Comparison of ENCODE assay signal across 8 cellular contexts in genomic region chr14:64878775-64879634, GRCh38. TPM values are rescaled to one million over a fixed set of nuclear protein-coding genes. Genes with fewer than 3 reads are reported as not detected.
DNase-seq lines count a peak whose midpoint lies in the region; ATAC-seq, FAIRE-seq and TF ChIP-seq lines count a peak whose summit lies in the region.

No MANE protein-coding gene starts in this region.

- no peak for FAIRE-seq in endothelial cell of umbilical vein (lab: Jason Lieb, UNC)

- TF ChIP-seq CTCF in endothelial cell of umbilical vein (IDR thresholded peaks at IDR 0.05; ENCODE audit: extremely low read depth in 1 of 2, insufficient read depth in 1 of 2, low read depth in 1 of 2, low read length in 2 of 2) (no peak), ovary (IDR thresholded peaks at IDR 0.05) (no peak)

- TF ChIP-seq EP300 in ovary (IDR thresholded peaks at IDR 0.05) = no peak

- H4K20me1 ChIP-seq in endothelial cell of umbilical vein (replicated peaks; ENCODE audit: control insufficient read depth, extremely low read depth, insufficient read depth, low read length) = no peaks in the 10 kb centered on the region

- H3K36me3 Mint-ChIP-seq in activated CD4-positive, alpha-beta T cell treated with anti-CD3 and anti-CD28 coated beads, Interleukin-2, amount 10 ng/mL, durations not matched to agents 7 days and 5 days (ENCODE audit: low read depth) = no peaks in the 10 kb centered on the region

- POLR2A ChIA-PET in activated CD4-positive, alpha-beta T cell treated with anti-CD3 and anti-CD28 coated beads, Interleukin-2, amount 10 ng/mL, durations not matched to agents 7 days and 5 days (lab: Charles Lee) = no interaction called here
- POLR2A ChIA-PET in endothelial cell of umbilical vein (lab: Charles Lee) = no interaction called here

- H3K27ac ChIP-seq in endothelial cell of umbilical vein (ENCODE audit: insufficient read depth, low read depth, low read length) (no peak overlapping the region), ovary (no peak overlapping the region)

- dilution Hi-C loops in endothelial cell of umbilical vein (cut with MboI; ENCODE audit: extremely low pct_ligation_motif_present, low sequenced_read_pairs) = no loop called here

- peaks cover 2% of the 10 kb centered on the region for H3K4me1 ChIP-seq in endothelial cell of umbilical vein (ENCODE audit: control insufficient read depth, extremely low read depth, insufficient read depth, low read length)
- peaks cover 2% of the 10 kb centered on the region for H3K4me1 ChIP-seq in ovary (ENCODE audit: insufficient read depth)

- ATAC-seq in GM18519 (IDR thresholded peaks at IDR 0.05; ENCODE audit: low FRiP score, unreplicated experiment) = no peak
- ATAC-seq in HG02884 (IDR thresholded peaks at IDR 0.05; ENCODE audit: unreplicated experiment) = no peak
- ATAC-seq in HG02798 (IDR thresholded peaks at IDR 0.05; ENCODE audit: poor library complexity, unreplicated experiment) = no peak

- TF ChIP-seq POLR2A in endothelial cell of umbilical vein (IDR thresholded peaks at IDR 0.05; ENCODE audit: low read depth, low read length) = no peak
- no peak for TF ChIP-seq POLR2A in ovary (IDR thresholded peaks at IDR 0.05)

- no peak overlapping the region for H3K9ac ChIP-seq in endothelial cell of umbilical vein (replicated peaks; ENCODE audit: extremely low read depth, insufficient read depth, low read length)

- 4 to 7% (median 5%) methylated on average over 35 to 43 of the region's 43 CpGs for WGBS in ovary, 3 donors

- H3K4me3 ChIP-seq in endothelial cell of umbilical vein (replicated peaks in 1 of 3; ENCODE audit: insufficient read depth in 1 of 3, low read depth in 1 of 3, low read length in 3 of 3) = no peak overlapping the region
- peak overlapping the region; percentile 37 for H3K4me3 ChIP-seq in ovary

- H3K27me3 ChIP-seq in endothelial cell of umbilical vein (ENCODE audit: control insufficient read depth in 2 of 2, insufficient read depth in 2 of 2, low read length in 2 of 2) (peaks cover 51 to 82% of the 10 kb centered on the region in 2 experiments), ovary (no peaks in the 10 kb centered on the region)

- H3K9me3 Mint-ChIP-seq in activated CD4-positive, alpha-beta T cell treated with anti-CD3 and anti-CD28 coated beads, Interleukin-2, amount 10 ng/mL, durations not matched to agents 7 days and 5 days = no peaks in the 10 kb centered on the region

- H3K27me3 Mint-ChIP-seq in activated CD4-positive, alpha-beta T cell treated with anti-CD3 and anti-CD28 coated beads, Interleukin-2, amount 10 ng/mL, durations not matched to agents 7 days and 5 days = peaks cover 67% of the 10 kb centered on the region

- H3K9me1 ChIP-seq in endothelial cell of umbilical vein (replicated peaks; ENCODE audit: control insufficient read depth, extremely low read depth, insufficient read depth, low read length) = no peaks in the 10 kb centered on the region

- H3K4me3 Mint-ChIP-seq in activated CD4-positive, alpha-beta T cell treated with anti-CD3 and anti-CD28 coated beads, Interleukin-2, amount 10 ng/mL, durations not matched to agents 7 days and 5 days = peak overlapping the region; percentile 67

- DNase-seq in activated CD4-positive, alpha-beta T cell treated with anti-CD3 and anti-CD28 coated beads, Interleukin-2, amount 10 ng/mL, durations not matched to agents 7 days and 5 days = no peak
- no peak for DNase-seq in activated CD4-positive, alpha-beta T cell treated with anti-CD3 and anti-CD28 coated beads for 4 hours
- peak; percentile 58 for DNase-seq in NCI-H748 treated with DMSO at 0.1 percent for 48 hours (lab: John Stamatoyannopoulos, UW)
- DNase-seq in endothelial cell of umbilical vein (ENCODE audit: low read depth, low spot score) = no peak
- peak in 1 of 5 donors; percentile 17 for DNase-seq in ovary

- peaks cover 16% of the 10 kb centered on the region for H3K4me1 Mint-ChIP-seq in activated CD4-positive, alpha-beta T cell treated with anti-CD3 and anti-CD28 coated beads, Interleukin-2, amount 10 ng/mL, durations not matched to agents 7 days and 5 days

- no peaks in the 10 kb centered on the region for H3K79me2 ChIP-seq in endothelial cell of umbilical vein (ENCODE audit: control insufficient read depth, insufficient read depth, low read length)

- CTCF ChIA-PET in activated CD4-positive, alpha-beta T cell treated with anti-CD3 and anti-CD28 coated beads, Interleukin-2, amount 10 ng/mL, durations not matched to agents 7 days and 5 days (lab: Charles Lee) = interaction anchor here (0.7 to 5.5 kb wide), 4 partner anchors 10 to 55 kb away, joined by 3 to 36 read pairs (median 4); no protein-coding TSS in a partner anchor
- CTCF ChIA-PET in endothelial cell of umbilical vein (lab: Charles Lee) = interaction anchor here (1.2 to 7.4 kb wide), 3 partner anchors 12 to 32 kb away, joined by 4 to 84 read pairs (median 8); no protein-coding TSS in a partner anchor

- BruUV-seq in endothelial cell of umbilical vein (replicated peaks; lab: Mats Ljungman, UMichigan) = no TSS peak

- H3K9me3 ChIP-seq in endothelial cell of umbilical vein (replicated peaks; ENCODE audit: control insufficient read depth, insufficient read depth, low read length) (no peaks in the 10 kb centered on the region), ovary (no peaks in the 10 kb centered on the region)

- no peaks in the 10 kb centered on the region for H3K36me3 ChIP-seq in endothelial cell of umbilical vein (ENCODE audit: control insufficient read depth in 2 of 2, extremely low read depth in 1 of 2, insufficient read depth in 2 of 2, low read length in 2 of 2)
- H3K36me3 ChIP-seq in ovary = no peaks in the 10 kb centered on the region

- no peak overlapping the region for H3K27ac Mint-ChIP-seq in activated CD4-positive, alpha-beta T cell treated with anti-CD3 and anti-CD28 coated beads, Interleukin-2, amount 10 ng/mL, durations not matched to agents 7 days and 5 days

- peak overlapping the region; percentile 31 for H3K4me2 ChIP-seq in endothelial cell of umbilical vein (ENCODE audit: insufficient read depth, low read length)

- no peak overlapping the region for H2AFZ ChIP-seq in endothelial cell of umbilical vein (ENCODE audit: low read depth, low read length)

- intact Hi-C loops in endothelial cell of umbilical vein (cut with micrococcal nuclease) = no loop called here
- intact Hi-C loops in ovary (cut with DNase I) = no loop called here

TF ChIP-seq in endothelial cell of umbilical vein, 7 proteins besides CTCF, POLR2A, EP300 and RAD21:
- TF ChIP-seq JUN (IDR thresholded peaks at IDR 0.05; ENCODE audit: borderline replicate concordance, insufficient read depth, insufficient read length, low read depth) = no peak
- TF ChIP-seq EZH2 (IDR thresholded peaks at IDR 0.05; ENCODE audit: borderline replicate concordance, low read depth, low read length, severe bottlenecking) = peak; percentile 55

RNA-seq across cellular contexts. Expression of gene SPTB, which starts 0.7 kb away (rescaled TPM):
- not detected for total RNA-seq in activated CD4-positive, alpha-beta T cell treated with anti-CD3 and anti-CD28 coated beads, Interleukin-2, amount 10 ng/mL, durations not matched to agents 7 days and 5 days
- total RNA-seq in endothelial cell of umbilical vein (0.07 TPM in 1 of 2 replicates, not detected in the other), ovary (1 to 10 TPM in 3 of 7 donors, under 1 TPM in 4; 0.28 to 1.4 (median 0.68) TPM)
- polyA plus RNA-seq in endothelial cell of umbilical vein (0.02 and 0.03 TPM in 2 replicates), ovary (under 1 TPM; 0.63 to 0.84 TPM)
- 0.04 and 0.05 TPM in 2 replicates for polyA plus RNA-seq in endothelial cell of umbilical vein (2011; cell fraction: cytosol; rRNA removed)
- polyA plus RNA-seq in endothelial cell of umbilical vein (2011; cell fraction: nucleus; rRNA removed) = 0.01 and 0.08 TPM in 2 replicates
- not detected in 2 replicates for polyA plus RNA-seq in endothelial cell of umbilical vein (2012)
- 0.13 TPM in 1 of 2 replicates, not detected in the other for polyA minus RNA-seq in endothelial cell of umbilical vein
- polyA minus RNA-seq in endothelial cell of umbilical vein (2011; cell fraction: cytosol; rRNA and poly(A)+ RNA removed) = not detected
- 0.10 TPM in 1 of 2 replicates, not detected in the other for polyA minus RNA-seq in endothelial cell of umbilical vein (2011; cell fraction: nucleus; rRNA and poly(A)+ RNA removed)

RNA-seq across cellular contexts. Expression of gene CHURC1, which starts 35.2 kb away (rescaled TPM):
- 10 to 100 TPM; 65.2 to 82.9 TPM for total RNA-seq in activated CD4-positive, alpha-beta T cell treated with anti-CD3 and anti-CD28 coated beads, Interleukin-2, amount 10 ng/mL, durations not matched to agents 7 days and 5 days
- 44.0 and 44.4 TPM in 2 replicates for total RNA-seq in endothelial cell of umbilical vein
- 56.5 and 62.2 TPM in 2 replicates for polyA plus RNA-seq in endothelial cell of umbilical vein
- 76.4 and 79.8 TPM in 2 replicates for polyA plus RNA-seq in endothelial cell of umbilical vein (2011; cell fraction: cytosol; rRNA removed)
- 24.0 and 38.0 TPM in 2 replicates for polyA plus RNA-seq in endothelial cell of umbilical vein (2011; cell fraction: nucleus; rRNA removed)
- polyA plus RNA-seq in endothelial cell of umbilical vein (2012) = 44.3 and 49.5 TPM in 2 replicates
- 26.2 and 28.0 TPM in 2 replicates for polyA minus RNA-seq in endothelial cell of umbilical vein
- polyA minus RNA-seq in endothelial cell of umbilical vein (2011; cell fraction: cytosol; rRNA and poly(A)+ RNA removed) = 24.3 TPM
- polyA minus RNA-seq in endothelial cell of umbilical vein (2011; cell fraction: nucleus; rRNA and poly(A)+ RNA removed) = 14.9 and 19.5 TPM in 2 replicates
- 100 to 1,000 TPM in 2 of 7 donors, 10 to 100 TPM in 5; 57.8 to 126 (median 70.5) TPM for total RNA-seq in ovary
- 10 to 100 TPM; 50.1 to 64.6 TPM for polyA plus RNA-seq in ovary
